ENCODE assay signal across 1 cellular context in the genomic region with DNA sequence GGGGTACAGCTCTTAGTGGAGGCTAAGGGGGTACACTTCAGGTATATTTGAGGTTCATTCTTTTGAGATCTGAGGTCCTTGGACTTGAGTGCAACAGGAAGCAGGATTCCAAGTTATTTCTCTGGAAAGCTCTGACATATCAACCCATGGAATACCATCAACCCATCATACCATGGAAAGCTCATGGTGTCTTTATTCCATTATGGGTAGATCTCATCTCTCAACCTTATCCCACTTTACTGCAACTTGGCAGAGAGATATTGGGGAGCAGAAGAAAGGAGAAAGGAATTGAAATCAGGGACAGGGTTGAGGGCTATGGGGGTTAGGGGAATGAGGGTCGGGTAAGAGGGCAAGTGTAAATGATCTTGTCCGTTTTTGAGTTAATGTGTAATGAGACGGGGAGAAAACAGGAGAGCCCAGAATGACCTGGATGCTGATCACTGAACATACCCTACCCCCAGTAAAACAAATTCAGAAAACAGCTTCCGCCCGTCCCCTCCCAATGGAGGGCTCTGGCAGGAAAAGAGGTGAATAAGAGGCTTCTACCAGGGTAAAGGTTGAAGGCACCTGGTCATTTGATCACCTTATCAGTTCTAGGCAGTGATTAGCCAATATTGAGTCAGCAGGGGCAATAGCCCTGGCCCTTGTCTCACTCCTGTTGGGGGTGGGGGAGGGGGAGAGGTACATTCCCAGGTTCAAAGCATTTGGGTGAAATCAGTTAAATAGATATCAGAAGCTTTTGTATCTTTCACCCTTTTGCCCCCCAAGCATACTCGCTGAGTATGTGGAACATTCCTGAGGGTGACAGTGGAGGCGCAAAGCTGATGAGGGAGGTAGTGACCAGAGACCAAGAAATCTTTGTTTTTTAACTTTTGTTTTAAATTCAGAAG.
A peak's percentile ranks its signal among the peaks of the same experiment; 100 is the strongest.
TF ChIP-seq lines count a peak whose summit lies in the region.

No MANE protein-coding gene starts in this region.

TF ChIP-seq in HepG2, 621 proteins besides CTCF, POLR2A, EP300 and RAD21 (continued from another document and continues in another):
- TF ChIP-seq ZNF746 (CRISPR knock-in tag; IDR thresholded peaks at IDR 0.05) (peak; percentile 90), CEBPB (IDR thresholded peaks at IDR 0.05; ENCODE audit: borderline replicate concordance, low read depth, low read length) (peak; percentile 94), NR3C1 (CRISPR knock-in tag; IDR thresholded peaks at IDR 0.05) (no peak), HNF4A (CRISPR knock-in tag; IDR thresholded peaks at IDR 0.05) (peak; percentile 89), RAD51 (IDR thresholded peaks at IDR 0.05; ENCODE audit: borderline replicate concordance) (no peak), ZFP36L2 (CRISPR knock-in tag; IDR thresholded peaks at IDR 0.05) (no peak), ZFP36L1 (CRISPR knock-in tag; IDR thresholded peaks at IDR 0.05) (no peak), CC2D1A (CRISPR knock-in tag; IDR thresholded peaks at IDR 0.05) (no peak), ZSCAN29 (CRISPR knock-in tag; conservative IDR thresholded peaks at IDR 0.05) (peak; percentile 5; the same call in 1 of the 2 replicates), ZNF205 (CRISPR knock-in tag; IDR thresholded peaks at IDR 0.05) (0 out of 2 replicates have a peak, but pooled peaks have one; percentile 19), U2AF1 (optimal IDR thresholded peaks at IDR 0.05; ENCODE audit: low read depth, low read length) (no peak), ZSCAN12 (CRISPR knock-in tag; IDR thresholded peaks at IDR 0.05) (no peak), MAF1 (CRISPR knock-in tag; IDR thresholded peaks at IDR 0.05; ENCODE audit: borderline replicate concordance) (peak; percentile 41; the same call in 1 of the 2 replicates), NR2F1 (CRISPR knock-in tag; IDR thresholded peaks at IDR 0.05) (peak in 1 of 2 experiments; percentile 84; a peak in 2 of 4 replicates), MED8 (CRISPR knock-in tag; IDR thresholded peaks at IDR 0.05; ENCODE audit: insufficient replicate concordance) (peak; percentile 97), CBX2 (IDR thresholded peaks at IDR 0.05; ENCODE audit: low read depth, low read length) (no peak), CBX2 (CRISPR knock-in tag; IDR thresholded peaks at IDR 0.05; ENCODE audit: low read depth) (no peak), MAZ (IDR thresholded peaks at IDR 0.05; ENCODE audit: borderline replicate concordance, low read depth, low read length) (0 out of 2 replicates have a peak, but pooled peaks have one; percentile 62), MAZ (CRISPR knock-in tag; IDR thresholded peaks at IDR 0.05; ENCODE audit: low read depth) (no peak; the same call in none of the 2 replicates), CHD2 (IDR thresholded peaks at IDR 0.05; ENCODE audit: low read depth, low read length) (0 out of 2 replicates have a peak, but pooled peaks have one; percentile 34), ZNF33B (CRISPR knock-in tag; IDR thresholded peaks at IDR 0.05) (no peak), ZNF792 (CRISPR knock-in tag; IDR thresholded peaks at IDR 0.05) (no peak; the same call in 1 of the 2 replicates), ZNF263 (CRISPR knock-in tag; IDR thresholded peaks at IDR 0.05) (0 out of 2 replicates have a peak, but pooled peaks have one; percentile 13), GATA4 (IDR thresholded peaks at IDR 0.05; ENCODE audit: borderline replicate concordance, low read depth) (peak; percentile 98), ZSCAN9 (CRISPR knock-in tag; IDR thresholded peaks at IDR 0.05; ENCODE audit: borderline replicate concordance) (no peak), ZFP90 (CRISPR knock-in tag; IDR thresholded peaks at IDR 0.05; ENCODE audit: borderline replicate concordance) (peak; percentile 71; the same call in 1 of the 2 replicates), ZNF17 (CRISPR knock-in tag; IDR thresholded peaks at IDR 0.05) (no peak), SP4 (CRISPR knock-in tag; IDR thresholded peaks at IDR 0.05) (no peak), AGO1 (IDR thresholded peaks at IDR 0.05; ENCODE audit: low read depth, low read length, poor library complexity, severe bottlenecking) (no peak), CENPX (CRISPR knock-in tag; IDR thresholded peaks at IDR 0.05) (no peak), ZBTB21 (CRISPR knock-in tag; IDR thresholded peaks at IDR 0.05) (no peak), KDM4B (CRISPR knock-in tag; IDR thresholded peaks at IDR 0.05) (no peak; the same call in 1 of the 2 replicates), FOXP1 (IDR thresholded peaks at IDR 0.05) (no peak; the same call in 1 of the 2 replicates), FOXP1 (CRISPR knock-in tag; IDR thresholded peaks at IDR 0.05) (peak; percentile 73), TEAD2 (CRISPR knock-in tag; IDR thresholded peaks at IDR 0.05) (no peak), ZKSCAN5 (CRISPR knock-in tag; IDR thresholded peaks at IDR 0.05) (no peak), SUZ12 (IDR thresholded peaks at IDR 0.05; ENCODE audit: low read depth, low read length) (no peak), ZNF672 (CRISPR knock-in tag; IDR thresholded peaks at IDR 0.05) (no peak), ZNF432 (CRISPR knock-in tag; IDR thresholded peaks at IDR 0.05; ENCODE audit: borderline replicate concordance) (no peak), RNF2 (conservative IDR thresholded peaks at IDR 0.05; ENCODE audit: low read depth) (no peak), ZNF652 (CRISPR knock-in tag; IDR thresholded peaks at IDR 0.05; ENCODE audit: borderline replicate concordance, low read depth) (no peak; the same call in 1 of the 2 replicates), ZNF121 (CRISPR knock-in tag; IDR thresholded peaks at IDR 0.05) (no peak), SMAD1 (CRISPR knock-in tag; IDR thresholded peaks at IDR 0.05; ENCODE audit: borderline replicate concordance, low read depth) (no peak), ZNF501 (CRISPR knock-in tag; IDR thresholded peaks at IDR 0.05) (no peak)
- TF ChIP-seq, protein P1, sequence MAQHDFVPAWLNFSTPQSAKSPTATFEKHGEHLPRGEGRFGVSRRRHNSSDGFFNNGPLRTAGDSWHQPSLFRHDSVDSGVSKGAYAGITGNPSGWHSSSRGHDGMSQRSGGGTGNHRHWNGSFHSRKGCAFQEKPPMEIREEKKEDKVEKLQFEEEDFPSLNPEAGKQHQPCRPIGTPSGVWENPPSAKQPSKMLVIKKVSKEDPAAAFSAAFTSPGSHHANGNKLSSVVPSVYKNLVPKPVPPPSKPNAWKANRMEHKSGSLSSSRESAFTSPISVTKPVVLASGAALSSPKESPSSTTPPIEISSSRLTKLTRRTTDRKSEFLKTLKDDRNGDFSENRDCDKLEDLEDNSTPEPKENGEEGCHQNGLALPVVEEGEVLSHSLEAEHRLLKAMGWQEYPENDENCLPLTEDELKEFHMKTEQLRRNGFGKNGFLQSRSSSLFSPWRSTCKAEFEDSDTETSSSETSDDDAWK (CRISPR knock-in tag; IDR thresholded peaks at IDR 0.05) = no peak
- TF ChIP-seq, protein P2, sequence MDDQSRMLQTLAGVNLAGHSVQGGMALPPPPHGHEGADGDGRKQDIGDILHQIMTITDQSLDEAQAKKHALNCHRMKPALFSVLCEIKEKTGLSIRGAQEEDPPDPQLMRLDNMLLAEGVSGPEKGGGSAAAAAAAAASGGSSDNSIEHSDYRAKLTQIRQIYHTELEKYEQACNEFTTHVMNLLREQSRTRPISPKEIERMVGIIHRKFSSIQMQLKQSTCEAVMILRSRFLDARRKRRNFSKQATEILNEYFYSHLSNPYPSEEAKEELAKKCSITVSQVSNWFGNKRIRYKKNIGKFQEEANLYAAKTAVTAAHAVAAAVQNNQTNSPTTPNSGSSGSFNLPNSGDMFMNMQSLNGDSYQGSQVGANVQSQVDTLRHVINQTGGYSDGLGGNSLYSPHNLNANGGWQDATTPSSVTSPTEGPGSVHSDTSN (CRISPR knock-in tag; IDR thresholded peaks at IDR 0.05; ENCODE audit: borderline replicate concordance) = no peak
- TF ChIP-seq, protein P3, sequence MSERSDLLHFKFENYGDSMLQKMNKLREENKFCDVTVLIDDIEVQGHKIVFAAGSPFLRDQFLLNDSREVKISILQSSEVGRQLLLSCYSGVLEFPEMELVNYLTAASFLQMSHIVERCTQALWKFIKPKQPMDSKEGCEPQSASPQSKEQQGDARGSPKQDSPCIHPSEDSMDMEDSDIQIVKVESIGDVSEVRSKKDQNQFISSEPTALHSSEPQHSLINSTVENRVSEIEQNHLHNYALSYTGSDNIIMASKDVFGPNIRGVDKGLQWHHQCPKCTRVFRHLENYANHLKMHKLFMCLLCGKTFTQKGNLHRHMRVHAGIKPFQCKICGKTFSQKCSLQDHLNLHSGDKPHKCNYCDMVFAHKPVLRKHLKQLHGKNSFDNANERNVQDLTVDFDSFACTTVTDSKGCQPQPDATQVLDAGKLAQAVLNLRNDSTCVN (CRISPR knock-in tag; IDR thresholded peaks at IDR 0.05; ENCODE audit: borderline replicate concordance) = peak; percentile 35; the same call in 1 of the 2 replicates
- TF ChIP-seq, protein P4, sequence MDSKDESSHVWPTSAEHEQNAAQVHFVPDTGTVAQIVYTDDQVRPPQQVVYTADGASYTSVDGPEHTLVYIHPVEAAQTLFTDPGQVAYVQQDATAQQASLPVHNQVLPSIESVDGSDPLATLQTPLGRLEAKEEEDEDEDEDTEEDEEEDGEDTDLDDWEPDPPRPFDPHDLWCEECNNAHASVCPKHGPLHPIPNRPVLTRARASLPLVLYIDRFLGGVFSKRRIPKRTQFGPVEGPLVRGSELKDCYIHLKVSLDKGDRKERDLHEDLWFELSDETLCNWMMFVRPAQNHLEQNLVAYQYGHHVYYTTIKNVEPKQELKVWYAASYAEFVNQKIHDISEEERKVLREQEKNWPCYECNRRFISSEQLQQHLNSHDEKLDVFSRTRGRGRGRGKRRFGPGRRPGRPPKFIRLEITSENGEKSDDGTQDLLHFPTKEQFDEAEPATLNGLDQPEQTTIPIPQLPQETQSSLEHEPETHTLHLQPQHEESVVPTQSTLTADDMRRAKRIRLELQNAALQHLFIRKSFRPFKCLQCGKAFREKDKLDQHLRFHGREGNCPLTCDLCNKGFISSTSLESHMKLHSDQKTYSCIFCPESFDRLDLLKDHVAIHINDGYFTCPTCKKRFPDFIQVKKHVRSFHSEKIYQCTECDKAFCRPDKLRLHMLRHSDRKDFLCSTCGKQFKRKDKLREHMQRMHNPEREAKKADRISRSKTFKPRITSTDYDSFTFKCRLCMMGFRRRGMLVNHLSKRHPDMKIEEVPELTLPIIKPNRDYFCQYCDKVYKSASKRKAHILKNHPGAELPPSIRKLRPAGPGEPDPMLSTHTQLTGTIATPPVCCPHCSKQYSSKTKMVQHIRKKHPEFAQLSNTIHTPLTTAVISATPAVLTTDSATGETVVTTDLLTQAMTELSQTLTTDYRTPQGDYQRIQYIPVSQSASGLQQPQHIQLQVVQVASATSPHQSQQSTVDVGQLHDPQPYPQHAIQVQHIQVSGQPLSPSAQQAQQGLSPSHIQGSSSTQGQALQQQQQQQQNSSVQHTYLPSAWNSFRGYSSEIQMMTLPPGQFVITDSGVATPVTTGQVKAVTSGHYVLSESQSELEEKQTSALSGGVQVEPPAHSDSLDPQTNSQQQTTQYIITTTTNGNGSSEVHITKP (CRISPR knock-in tag; IDR thresholded peaks at IDR 0.05; ENCODE audit: low read depth) = peak; percentile 74; the same call in 1 of the 2 replicates
- TF ChIP-seq, protein P5, sequence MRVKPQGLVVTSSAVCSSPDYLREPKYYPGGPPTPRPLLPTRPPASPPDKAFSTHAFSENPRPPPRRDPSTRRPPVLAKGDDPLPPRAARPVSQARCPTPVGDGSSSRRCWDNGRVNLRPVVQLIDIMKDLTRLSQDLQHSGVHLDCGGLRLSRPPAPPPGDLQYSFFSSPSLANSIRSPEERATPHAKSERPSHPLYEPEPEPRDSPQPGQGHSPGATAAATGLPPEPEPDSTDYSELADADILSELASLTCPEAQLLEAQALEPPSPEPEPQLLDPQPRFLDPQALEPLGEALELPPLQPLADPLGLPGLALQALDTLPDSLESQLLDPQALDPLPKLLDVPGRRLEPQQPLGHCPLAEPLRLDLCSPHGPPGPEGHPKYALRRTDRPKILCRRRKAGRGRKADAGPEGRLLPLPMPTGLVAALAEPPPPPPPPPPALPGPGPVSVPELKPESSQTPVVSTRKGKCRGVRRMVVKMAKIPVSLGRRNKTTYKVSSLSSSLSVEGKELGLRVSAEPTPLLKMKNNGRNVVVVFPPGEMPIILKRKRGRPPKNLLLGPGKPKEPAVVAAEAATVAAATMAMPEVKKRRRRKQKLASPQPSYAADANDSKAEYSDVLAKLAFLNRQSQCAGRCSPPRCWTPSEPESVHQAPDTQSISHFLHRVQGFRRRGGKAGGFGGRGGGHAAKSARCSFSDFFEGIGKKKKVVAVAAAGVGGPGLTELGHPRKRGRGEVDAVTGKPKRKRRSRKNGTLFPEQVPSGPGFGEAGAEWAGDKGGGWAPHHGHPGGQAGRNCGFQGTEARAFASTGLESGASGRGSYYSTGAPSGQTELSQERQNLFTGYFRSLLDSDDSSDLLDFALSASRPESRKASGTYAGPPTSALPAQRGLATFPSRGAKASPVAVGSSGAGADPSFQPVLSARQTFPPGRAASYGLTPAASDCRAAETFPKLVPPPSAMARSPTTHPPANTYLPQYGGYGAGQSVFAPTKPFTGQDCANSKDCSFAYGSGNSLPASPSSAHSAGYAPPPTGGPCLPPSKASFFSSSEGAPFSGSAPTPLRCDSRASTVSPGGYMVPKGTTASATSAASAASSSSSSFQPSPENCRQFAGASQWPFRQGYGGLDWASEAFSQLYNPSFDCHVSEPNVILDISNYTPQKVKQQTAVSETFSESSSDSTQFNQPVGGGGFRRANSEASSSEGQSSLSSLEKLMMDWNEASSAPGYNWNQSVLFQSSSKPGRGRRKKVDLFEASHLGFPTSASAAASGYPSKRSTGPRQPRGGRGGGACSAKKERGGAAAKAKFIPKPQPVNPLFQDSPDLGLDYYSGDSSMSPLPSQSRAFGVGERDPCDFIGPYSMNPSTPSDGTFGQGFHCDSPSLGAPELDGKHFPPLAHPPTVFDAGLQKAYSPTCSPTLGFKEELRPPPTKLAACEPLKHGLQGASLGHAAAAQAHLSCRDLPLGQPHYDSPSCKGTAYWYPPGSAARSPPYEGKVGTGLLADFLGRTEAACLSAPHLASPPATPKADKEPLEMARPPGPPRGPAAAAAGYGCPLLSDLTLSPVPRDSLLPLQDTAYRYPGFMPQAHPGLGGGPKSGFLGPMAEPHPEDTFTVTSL (CRISPR knock-in tag; IDR thresholded peaks at IDR 0.05; ENCODE audit: borderline replicate concordance) = peak; percentile 42; the same call in 1 of the 2 replicates
- TF ChIP-seq, protein P6, sequence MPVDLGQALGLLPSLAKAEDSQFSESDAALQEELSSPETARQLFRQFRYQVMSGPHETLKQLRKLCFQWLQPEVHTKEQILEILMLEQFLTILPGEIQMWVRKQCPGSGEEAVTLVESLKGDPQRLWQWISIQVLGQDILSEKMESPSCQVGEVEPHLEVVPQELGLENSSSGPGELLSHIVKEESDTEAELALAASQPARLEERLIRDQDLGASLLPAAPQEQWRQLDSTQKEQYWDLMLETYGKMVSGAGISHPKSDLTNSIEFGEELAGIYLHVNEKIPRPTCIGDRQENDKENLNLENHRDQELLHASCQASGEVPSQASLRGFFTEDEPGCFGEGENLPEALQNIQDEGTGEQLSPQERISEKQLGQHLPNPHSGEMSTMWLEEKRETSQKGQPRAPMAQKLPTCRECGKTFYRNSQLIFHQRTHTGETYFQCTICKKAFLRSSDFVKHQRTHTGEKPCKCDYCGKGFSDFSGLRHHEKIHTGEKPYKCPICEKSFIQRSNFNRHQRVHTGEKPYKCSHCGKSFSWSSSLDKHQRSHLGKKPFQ (CRISPR knock-in tag; IDR thresholded peaks at IDR 0.05; ENCODE audit: insufficient replicate concordance) = peak; percentile 27
